Comparison of ENCODE assay signal across 9 cellular contexts in the genomic region with DNA sequence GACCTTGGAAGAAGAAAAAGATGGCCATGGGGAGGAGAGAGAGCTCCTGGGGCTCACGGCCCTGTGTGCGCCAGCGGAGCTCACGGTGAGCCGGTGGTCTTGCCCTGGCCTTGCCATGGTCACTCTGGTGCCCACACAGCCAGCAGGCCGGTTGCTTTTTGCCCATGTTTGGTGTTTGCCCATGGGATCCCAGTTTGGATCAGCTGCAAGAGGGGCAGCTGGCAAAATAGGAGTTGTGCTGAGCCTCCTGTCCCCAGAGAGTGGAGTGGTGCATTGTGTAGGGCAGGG. TPM values are rescaled to one million over a fixed set of nuclear protein-coding genes. Genes with fewer than 3 reads are reported as not detected.
DNase-seq lines count a peak whose midpoint lies in the region; ATAC-seq, FAIRE-seq and TF ChIP-seq lines count a peak whose summit lies in the region.
"Had no signal": no experiment of that assay in that cellular context is flagged by ENCODE, and none has a peak within 500 bp of the region (broad histone marks: within the 10 kb centered on the region; RNA-seq: fewer than 3 reads in every experiment).

No MANE protein-coding gene starts in this region.

- no peak for ATAC-seq in GM12878

- H3K9ac ChIP-seq in GM12878 (ENCODE audit: control insufficient read depth, insufficient read depth, low read length): peak overlapping the region; percentile 73

- H3K36me3 Mint-ChIP-seq in activated naive CD4-positive, alpha-beta T cell treated with anti-CD3 and anti-CD28 coated beads, Interleukin-2, amount 10 ng/mL, durations not matched to agents 7 days and 5 days: peaks cover 44% of the 10 kb centered on the region

- DNase-seq in activated naive CD4-positive, alpha-beta T cell treated with anti-CD3 and anti-CD28 coated beads, Interleukin-2, amount 10 ng/mL, durations not matched to agents 7 days and 5 days: no peak
- no peak for DNase-seq in activated naive CD4-positive, alpha-beta T cell (lab: John Stamatoyannopoulos, UW)
- DNase-seq in GM12878 (ENCODE audit: low read depth, low spot score) (no peak), lower leg skin (ENCODE audit: low spot score in 2 of 2) (no peak), tibial artery (no peak), posterior vena cava (ENCODE audit: low spot score) (no peak), NCI-H526 (lab: John Stamatoyannopoulos, UW) (no peak), GM10248 (ENCODE audit: extremely low spot score) (no peak)

- no peaks in the 10 kb centered on the region for H3K9me3 Mint-ChIP-seq in activated naive CD4-positive, alpha-beta T cell treated with anti-CD3 and anti-CD28 coated beads, Interleukin-2, amount 10 ng/mL, durations not matched to agents 7 days and 5 days

- H3K4me3 Mint-ChIP-seq in activated naive CD4-positive, alpha-beta T cell treated with anti-CD3 and anti-CD28 coated beads, Interleukin-2, amount 10 ng/mL, durations not matched to agents 7 days and 5 days: peak overlapping the region; percentile 99

- TF ChIP-seq EP300 in GM12878 (IDR thresholded peaks at IDR 0.05; ENCODE audit: borderline replicate concordance in 1 of 2, control insufficient read depth in 1 of 2, low read depth in 2 of 2, low read length in 2 of 2): no peak

- RAD21 ChIA-PET in GM12878 (lab: Charles Lee; ENCODE audit: unreplicated experiment): interaction anchor here (0.7 to 2.9 kb wide), 7 partner anchors 10 to 211 kb away, joined by 3 to 11 read pairs (median 4); a partner anchor contains a TSS

- TF ChIP-seq POLR2A in GM12878 (IDR thresholded peaks at IDR 0.05; ENCODE audit: low read depth, low read length): no peak
- TF ChIP-seq POLR2A in lower leg skin (IDR thresholded peaks at IDR 0.05): no peak

- no peaks in the 10 kb centered on the region; a peak in 1 of 4 replicates for H3K36me3 ChIP-seq in GM12878 (ENCODE audit: control insufficient read depth in 2 of 2, insufficient read depth in 2 of 2, low read length in 1 of 2)
- H3K36me3 ChIP-seq in tibial artery: no peaks in the 10 kb centered on the region

- SMC1A ChIA-PET in GM12878 (lab: Charles Lee; ENCODE audit: uncharacterized antibody, unreplicated experiment): interaction anchor here (1.2 to 3.1 kb wide), 6 partner anchors 9 to 93 kb away, joined by 3 to 10 read pairs (median 6); a partner anchor contains a TSS

- 45% methylated on average over 6 of the region's 6 CpGs for WGBS in GM12878 (ENCODE audit: insufficient coverage, insufficient replicate concordance, low lambda C conversion rate, missing lambda C conversion rate)
- WGBS in lower leg skin, 2 donors: 46 to 68% methylated on average over 6 of the region's 6 CpGs

- no peaks in the 10 kb centered on the region for H4K20me1 ChIP-seq in GM12878 (ENCODE audit: control insufficient read depth, insufficient read depth)

- peak overlapping the region; percentile 92 for H3K4me2 ChIP-seq in GM12878 (ENCODE audit: control insufficient read depth, insufficient read depth)

- H3K27ac ChIP-seq in GM12878 (ENCODE audit: control insufficient read depth, insufficient read depth): no peak overlapping the region
- H3K27ac ChIP-seq in tibial artery: peak overlapping the region; percentile 80 to 89

- H3K79me2 ChIP-seq in GM12878 (ENCODE audit: control insufficient read depth, insufficient read depth, low read length): peaks cover 33% of the 10 kb centered on the region

- H2AFZ ChIP-seq in GM12878 (ENCODE audit: control insufficient read depth, low read depth, low read length): no peak overlapping the region

- H3K4me1 ChIP-seq in GM12878 (ENCODE audit: control insufficient read depth, insufficient read depth, low read length) (peaks cover 3% of the 10 kb centered on the region), tibial artery (peaks cover 0 to 43% (median 33%) of the 10 kb centered on the region in 4 donors)

- H3K27me3 ChIP-seq in GM12878 (replicated peaks in 1 of 2; ENCODE audit: control insufficient read depth in 2 of 2, insufficient read depth in 2 of 2, low read length in 1 of 2) (no peaks in the 10 kb centered on the region), tibial artery (no peaks in the 10 kb centered on the region)

- TF ChIP-seq CTCF in GM12878 (IDR thresholded peaks at IDR 0.05 in 2 of 3, conservative IDR thresholded peaks at IDR 0.05 in 1 of 3; ENCODE audit: control insufficient read depth in 2 of 3, extremely low read depth in 1 of 3, insufficient read depth in 1 of 3, low read depth in 3 of 3, low read length in 3 of 3): no peak
- TF ChIP-seq CTCF in lower leg skin (IDR thresholded peaks at IDR 0.05): no peak
- no peak for TF ChIP-seq CTCF in tibial artery (IDR thresholded peaks at IDR 0.05)
- TF ChIP-seq CTCF in GM10248 (IDR thresholded peaks at IDR 0.05; ENCODE audit: control extremely low read depth, extremely low read depth, low read depth, missing control alignments): no peak

- intact Hi-C loops in GM12878 (cut with micrococcal nuclease; ENCODE audit: unreplicated experiment): no loop called here
- intact Hi-C loops in lower leg skin (cut with DNase I; ENCODE audit: low total_unique reads): no loop called here
- intact Hi-C loops in tibial artery (cut with DNase I; ENCODE audit: low total_unique reads): no loop called here
- intact Hi-C loops in posterior vena cava (cut with DNase I): no loop called here

- no peak for FAIRE-seq in GM12878 (lab: Jason Lieb, UNC)

- H3K4me3 ChIP-seq in GM12878 (peak overlapping the region; percentile 96), lower leg skin (ENCODE audit: low read depth, poor library complexity, severe bottlenecking) (peak overlapping the region; percentile 98), tibial artery (peak overlapping the region; percentile 95 to 98)

- TSS peak; percentile 29 for BruUV-seq in GM12878 (replicated peaks; lab: Mats Ljungman, UMichigan)

- H3K9me3 ChIP-seq in GM12878 (replicated peaks; ENCODE audit: control insufficient read depth, insufficient read depth, low read length): no peaks in the 10 kb centered on the region
- no peaks in the 10 kb centered on the region for H3K9me3 ChIP-seq in tibial artery

- no peaks in the 10 kb centered on the region for H3K27me3 Mint-ChIP-seq in activated naive CD4-positive, alpha-beta T cell treated with anti-CD3 and anti-CD28 coated beads, Interleukin-2, amount 10 ng/mL, durations not matched to agents 7 days and 5 days

- H3K27ac Mint-ChIP-seq in activated naive CD4-positive, alpha-beta T cell treated with anti-CD3 and anti-CD28 coated beads, Interleukin-2, amount 10 ng/mL, durations not matched to agents 7 days and 5 days: peak overlapping the region; percentile 88

- POLR2A ChIA-PET in GM12878 (lab: Charles Lee) (interaction anchor here (0.6 to 3.9 kb wide), 6 partner anchors 10 to 124 kb away, joined by 3 to 17 read pairs (median 10); a partner anchor contains a TSS), GM10248 (lab: Yijun Ruan, JAX) (interaction anchor here (1.1 to 1.5 kb wide), 2 partner anchors 12 to 21 kb away, joined by 3 to 9 read pairs; no protein-coding TSS in a partner anchor)

- CTCF ChIA-PET in activated naive CD4-positive, alpha-beta T cell treated with anti-CD3 and anti-CD28 coated beads, Interleukin-2, amount 10 ng/mL, durations not matched to agents 7 days and 5 days (lab: Charles Lee): interaction anchor here (0.8 to 7.3 kb wide), 15 partner anchors 8 to 114 kb away, joined by 3 to 43 read pairs (median 6); a partner anchor contains a TSS
- CTCF ChIA-PET in GM12878 (lab: Yijun Ruan, JAX): interaction anchor here (0.6 to 2.1 kb wide), 16 partner anchors 11 to 537 kb away, joined by 3 to 12 read pairs (median 3); a partner anchor contains a TSS
- CTCF ChIA-PET in GM10248 (lab: Yijun Ruan, JAX): interaction anchor here (0.8 to 6.4 kb wide), 9 partner anchors 10 to 238 kb away, joined by 3 to 44 read pairs (median 5); a partner anchor contains a TSS

- peaks cover 63% of the 10 kb centered on the region for H3K4me1 Mint-ChIP-seq in activated naive CD4-positive, alpha-beta T cell treated with anti-CD3 and anti-CD28 coated beads, Interleukin-2, amount 10 ng/mL, durations not matched to agents 7 days and 5 days

- in situ Hi-C loops in GM12878 (cut with MboI): no loop called here

- no peak for TF ChIP-seq RAD21 in GM12878 (IDR thresholded peaks at IDR 0.05; ENCODE audit: insufficient read depth, low read depth, low read length)

RNA-seq across cellular contexts. Expression of a gene that starts 1.6 kb away (rescaled TPM):
- 10.8 and 11.9 TPM in 2 replicates for total RNA-seq in GM12878 (2013; cell fraction: nucleolus; rRNA removed)
- total RNA-seq in GM12878 (2014; rRNA removed) (24.7 and 27.4 TPM in 2 replicates), GM12878 (2014; rRNA removed; fragmentation: Illumina TruSeq; extraction: Trizol) (21.5 and 23.5 TPM in 2 replicates), GM12878 (2021) (52.9 and 53.2 TPM in 2 replicates), lower leg skin (10 to 100 TPM; 47.6 to 67.7 (median 58.6) TPM), posterior vena cava (10 to 100 TPM in 1 of 2 donors, 1 to 10 TPM in 1; 7.0 to 11.5 TPM)
- polyA plus RNA-seq in GM12878 (2011; ENCODE audit: low read depth): 13.3 TPM
- polyA plus RNA-seq in GM12878 (2011; rRNA removed) (35.4 and 61.6 TPM in 2 replicates), GM12878 (2014; fragmentation: Illumina TruSeq; extraction: Trizol) (21.5 and 39.2 TPM in 2 replicates), GM12878 (2014; fragmentation: Nextera tagmentation; extraction: Ambion mirVana) (10 to 100 TPM; 13.4 to 14.3 TPM), GM12878 (2014; rRNA removed) (38.8 and 41.3 TPM in 2 replicates), GM12878 (2016; fragmentation: Nextera tagmentation; extraction: Ambion mirVana) (10 to 100 TPM; 57.3 to 61.2 TPM)
- 72.8 and 76.3 TPM in 2 replicates for polyA plus RNA-seq in GM12878 (2011; cell fraction: cytosol; rRNA removed)
- polyA plus RNA-seq in GM12878 (2011; cell fraction: nucleus; rRNA removed): 42.6 and 58.8 TPM in 2 replicates
- 27.8 and 28.5 TPM in 2 replicates for polyA plus RNA-seq in GM12878 (2012)
- polyA minus RNA-seq in GM12878 (2011; rRNA and poly(A)+ RNA removed): 49.8 and 66.4 TPM in 2 replicates
- polyA minus RNA-seq in GM12878 (2011; cell fraction: cytosol; rRNA and poly(A)+ RNA removed): 24.6 and 28.6 TPM in 2 replicates
- 8.5 and 14.5 TPM in 2 replicates for polyA minus RNA-seq in GM12878 (2011; cell fraction: nucleus; rRNA and poly(A)+ RNA removed)

RNA-seq across cellular contexts. Expression of a gene that starts 12.9 kb away (rescaled TPM):
- 7.8 and 10.2 TPM in 2 replicates for total RNA-seq in GM12878 (2013; cell fraction: nucleolus; rRNA removed)
- total RNA-seq in GM12878 (2014; rRNA removed) (1.1 and 1.5 TPM in 2 replicates), GM12878 (2014; rRNA removed; fragmentation: Illumina TruSeq; extraction: Trizol) (1.7 and 2.0 TPM in 2 replicates), GM12878 (2021) (2.3 and 2.7 TPM in 2 replicates), lower leg skin (1 to 10 TPM in 1 of 4 donors, under 1 TPM in 1, not detected in 2; 0.57 to 1.7 TPM), posterior vena cava (1 to 10 TPM; 1.1 to 1.6 TPM)
- 9.9 TPM for polyA plus RNA-seq in GM12878 (2011; ENCODE audit: low read depth)
- polyA plus RNA-seq in GM12878 (2011; rRNA removed) (4.5 and 5.6 TPM in 2 replicates), GM12878 (2014; fragmentation: Illumina TruSeq; extraction: Trizol) (1.9 and 3.1 TPM in 2 replicates), GM12878 (2014; fragmentation: Nextera tagmentation; extraction: Ambion mirVana) (under 1 TPM; 0.48 to 0.97 TPM), GM12878 (2014; rRNA removed) (3.6 and 5.6 TPM in 2 replicates), GM12878 (2016; fragmentation: Nextera tagmentation; extraction: Ambion mirVana) (1 to 10 TPM; 1.6 to 1.7 TPM)
- polyA plus RNA-seq in GM12878 (2011; cell fraction: cytosol; rRNA removed): 4.4 and 4.5 TPM in 2 replicates
- polyA plus RNA-seq in GM12878 (2011; cell fraction: nucleus; rRNA removed): 4.2 and 8.4 TPM in 2 replicates
- polyA plus RNA-seq in GM12878 (2012): 11.4 and 11.9 TPM in 2 replicates
- polyA minus RNA-seq in GM12878 (2011; rRNA and poly(A)+ RNA removed): 2.7 and 4.6 TPM in 2 replicates
- polyA minus RNA-seq in GM12878 (2011; cell fraction: cytosol; rRNA and poly(A)+ RNA removed): 1.1 and 1.9 TPM in 2 replicates
- polyA minus RNA-seq in GM12878 (2011; cell fraction: nucleus; rRNA and poly(A)+ RNA removed): 0.48 and 0.86 TPM in 2 replicates
- total RNA-seq: Daoy had no signal

RNA-seq across cellular contexts. Expression of a gene that starts 26.2 kb away (rescaled TPM):
- total RNA-seq in GM12878 (2013; cell fraction: nucleolus; rRNA removed): 68.1 and 91.4 TPM in 2 replicates
- total RNA-seq in GM12878 (2014; rRNA removed): 16.3 and 16.7 TPM in 2 replicates
- 27.5 and 28.0 TPM in 2 replicates for total RNA-seq in GM12878 (2014; rRNA removed; fragmentation: Illumina TruSeq; extraction: Trizol)
- total RNA-seq in GM12878 (2021): 44.8 and 45.3 TPM in 2 replicates
- 36.0 TPM for polyA plus RNA-seq in GM12878 (2011; ENCODE audit: low read depth)
- polyA plus RNA-seq in GM12878 (2011; rRNA removed): 23.2 and 26.7 TPM in 2 replicates
- 31.5 and 40.8 TPM in 2 replicates for polyA plus RNA-seq in GM12878 (2011; cell fraction: cytosol; rRNA removed)
- polyA plus RNA-seq in GM12878 (2011; cell fraction: nucleus; rRNA removed): 150 and 164 TPM in 2 replicates
- 40.0 and 45.4 TPM in 2 replicates for polyA plus RNA-seq in GM12878 (2012)
- 17.9 and 26.4 TPM in 2 replicates for polyA plus RNA-seq in GM12878 (2014; fragmentation: Illumina TruSeq; extraction: Trizol)
- polyA plus RNA-seq in GM12878 (2014; fragmentation: Nextera tagmentation; extraction: Ambion mirVana): 1 to 10 TPM; 3.5 to 4.5 TPM
- polyA plus RNA-seq in GM12878 (2014; rRNA removed): 43.2 and 46.4 TPM in 2 replicates
- polyA plus RNA-seq in GM12878 (2016; fragmentation: Nextera tagmentation; extraction: Ambion mirVana): 10 to 100 TPM; 33.9 to 36.4 TPM
- polyA minus RNA-seq in GM12878 (2011; rRNA and poly(A)+ RNA removed): 18.9 and 36.0 TPM in 2 replicates
- polyA minus RNA-seq in GM12878 (2011; cell fraction: cytosol; rRNA and poly(A)+ RNA removed): 6.5 and 9.3 TPM in 2 replicates
- 29.6 and 34.8 TPM in 2 replicates for polyA minus RNA-seq in GM12878 (2011; cell fraction: nucleus; rRNA and poly(A)+ RNA removed)
- total RNA-seq in lower leg skin: 10 to 100 TPM; 14.3 to 26.6 (median 18.1) TPM
- total RNA-seq in posterior vena cava: 10 to 100 TPM; 26.8 to 31.7 TPM

RNA-seq across cellular contexts. Expression of a gene that starts 37.3 kb away (rescaled TPM):
- total RNA-seq in GM12878 (2013; cell fraction: nucleolus; rRNA removed): not detected in 2 replicates
- total RNA-seq in GM12878 (2014; rRNA removed) (not detected in 2 replicates), GM12878 (2014; rRNA removed; fragmentation: Illumina TruSeq; extraction: Trizol) (not detected in 2 replicates), GM12878 (2021) (not detected in 2 replicates), lower leg skin (under 1 TPM in 2 of 4 donors, not detected in 2; 0.13 to 0.27 TPM), posterior vena cava (1 to 10 TPM in 1 of 2 donors, under 1 TPM in 1; 0.48 to 3.1 TPM)
- not detected for polyA plus RNA-seq in GM12878 (2011; ENCODE audit: low read depth)
- polyA plus RNA-seq in GM12878 (2011; rRNA removed) (0.15 TPM in 1 of 2 replicates, not detected in the other), GM12878 (2014; fragmentation: Illumina TruSeq; extraction: Trizol) (not detected in 2 replicates), GM12878 (2014; fragmentation: Nextera tagmentation; extraction: Ambion mirVana) (not detected), GM12878 (2014; rRNA removed) (not detected in 2 replicates), GM12878 (2016; fragmentation: Nextera tagmentation; extraction: Ambion mirVana) (not detected)
- polyA plus RNA-seq in GM12878 (2011; cell fraction: cytosol; rRNA removed): not detected in 2 replicates
- not detected in 2 replicates for polyA plus RNA-seq in GM12878 (2011; cell fraction: nucleus; rRNA removed)
- polyA plus RNA-seq in GM12878 (2012): not detected in 2 replicates
- not detected in 2 replicates for polyA minus RNA-seq in GM12878 (2011; rRNA and poly(A)+ RNA removed)
- not detected in 2 replicates for polyA minus RNA-seq in GM12878 (2011; cell fraction: cytosol; rRNA and poly(A)+ RNA removed)
- not detected in 2 replicates for polyA minus RNA-seq in GM12878 (2011; cell fraction: nucleus; rRNA and poly(A)+ RNA removed)
- total RNA-seq: Daoy had no signal
